ENCODE assay signal across 15 cellular contexts in the genomic region with DNA sequence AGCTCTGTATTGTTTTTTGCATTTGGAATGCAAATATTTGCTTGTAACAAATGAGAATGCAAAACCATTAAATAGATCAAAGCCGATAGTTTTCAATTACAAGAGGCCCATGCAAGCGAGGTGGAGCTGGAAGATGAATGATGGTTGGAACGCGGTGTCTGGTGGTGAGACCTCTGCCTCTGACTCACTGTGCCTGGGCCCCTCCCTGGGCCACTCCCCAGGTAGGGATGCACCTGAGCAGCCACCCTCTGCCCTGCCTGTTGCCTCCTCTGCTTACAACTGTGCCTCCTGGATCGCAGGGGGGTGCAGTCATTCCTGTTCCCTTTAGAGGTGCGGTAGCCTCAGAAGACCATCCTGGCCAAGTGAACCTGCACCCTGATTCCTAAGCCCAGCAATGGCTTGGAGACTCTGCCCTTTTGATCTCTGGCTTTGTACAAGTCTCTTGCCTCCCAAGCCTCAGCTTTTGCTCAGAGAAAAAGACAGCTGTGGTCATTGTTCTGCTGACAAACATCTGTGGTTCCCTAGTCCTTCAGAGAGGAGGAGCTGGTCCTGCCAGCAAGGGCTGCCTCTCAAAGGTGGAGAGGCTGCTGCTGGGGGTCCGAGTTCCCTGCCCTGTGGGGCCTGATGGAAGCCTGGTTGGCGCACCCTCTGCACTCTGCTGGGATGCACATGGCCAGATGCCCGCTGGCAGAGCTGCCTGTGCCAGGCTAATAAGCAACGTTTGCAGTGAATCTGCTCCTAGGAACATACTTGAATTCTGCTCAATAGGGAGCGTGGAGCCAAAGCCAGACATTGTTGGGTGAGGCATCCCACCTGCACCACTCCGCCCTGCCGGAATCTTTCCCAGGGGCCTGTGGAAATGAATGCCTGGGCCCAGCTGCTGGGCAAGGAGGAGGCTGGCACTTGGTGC.
DNase-seq lines count a peak whose midpoint lies in the region; ATAC-seq, FAIRE-seq and TF ChIP-seq lines count a peak whose summit lies in the region.
"Had no signal": no experiment of that assay in that cellular context is flagged by ENCODE, and none has a peak within 500 bp of the region (broad histone marks: within the 10 kb centered on the region; RNA-seq: fewer than 3 reads in every experiment).

No MANE protein-coding gene starts in this region.

- H3K9me3 ChIP-seq in SK-N-SH = no peaks in the 10 kb centered on the region
- no peaks in the 10 kb centered on the region for H3K9me3 ChIP-seq in pancreas
- no peaks in the 10 kb centered on the region for H3K9me3 ChIP-seq in psoas muscle
- H3K9me3 ChIP-seq: HAP-1 had no signal

- H3K9ac ChIP-seq in SK-N-SH = no peak overlapping the region

- H3K79me2 ChIP-seq in SK-N-SH (ENCODE audit: insufficient read depth) = no peaks in the 10 kb centered on the region

- H3K9me3 Mint-ChIP-seq in type B pancreatic cell = no peaks in the 10 kb centered on the region
- H3K9me3 Mint-ChIP-seq in nephron progenitor cell = no peaks in the 10 kb centered on the region

- no peaks in the 10 kb centered on the region for H4K20me1 ChIP-seq in SK-N-SH (ENCODE audit: insufficient read depth)

- ATAC-seq in SK-N-SH treated with all-trans-retinoic acid at 6 μM for 48 hours (no peak), pancreas (no peak), psoas muscle (no peak)

- peak overlapping the region; percentile 61 for H3K27ac Mint-ChIP-seq in type B pancreatic cell
- H3K27ac Mint-ChIP-seq in nephron progenitor cell = no peak overlapping the region

- H3K36me3 Mint-ChIP-seq in type B pancreatic cell (no peaks in the 10 kb centered on the region), nephron progenitor cell (ENCODE audit: low read depth) (no peaks in the 10 kb centered on the region)

- no peak for TF ChIP-seq EP300 in SK-N-SH (IDR thresholded peaks at IDR 0.05; ENCODE audit: borderline replicate concordance in 1 of 2, low read depth in 1 of 2, low read length in 1 of 2)

- H3K4me3 ChIP-seq in SK-N-SH (ENCODE audit: low read depth in 2 of 2, low read length in 1 of 2) (no peak overlapping the region), dorsolateral prefrontal cortex (peak overlapping the region in 1 of 59 donors; percentile 4), pancreas (no peak overlapping the region), psoas muscle (no peak overlapping the region)
- H3K4me3 ChIP-seq: HAP-1 had no signal

- no peak overlapping the region for H3K27ac ChIP-seq in SK-N-SH (ENCODE audit: low read depth in 2 of 2, low read length in 1 of 2)
- peak overlapping the region in 37 of 59 donors; percentile 5 to 71 (median 47) for H3K27ac ChIP-seq in dorsolateral prefrontal cortex
- H3K27ac ChIP-seq in pancreas = no peak overlapping the region
- H3K27ac ChIP-seq in psoas muscle = no peak overlapping the region
- H3K27ac ChIP-seq: C4-2B had no signal

- CTCF ChIA-PET in SK-N-SH (lab: Yijun Ruan, JAX) = interaction anchor here (0.7 to 5.5 kb wide), 2 partner anchors 16 to 17 kb away, joined by 3 to 41 read pairs; no protein-coding TSS in a partner anchor

- intact Hi-C loops in dorsolateral prefrontal cortex (cut with DNase I) (loop anchor here in 1 of 2 donors (2.0 kb wide), 1 partner anchor 15 kb away; no protein-coding TSS in a partner anchor), pancreas (cut with DNase I) (no loop called here), psoas muscle (cut with DNase I) (no loop called here)

- H3K27me3 Mint-ChIP-seq in type B pancreatic cell (peaks cover 43% of the 10 kb centered on the region), nephron progenitor cell (ENCODE audit: low read depth, poor library complexity) (peaks cover 27% of the 10 kb centered on the region)

- no peak for FAIRE-seq in pancreas (lab: Jason Lieb, UNC)
- FAIRE-seq: A204.1 had no signal

- H3K36me3 ChIP-seq in SK-N-SH (replicated peaks in 1 of 2; ENCODE audit: control insufficient read depth in 1 of 2, insufficient read depth in 2 of 2, low read length in 1 of 2) (no peaks in the 10 kb centered on the region), pancreas (no peaks in the 10 kb centered on the region), psoas muscle (ENCODE audit: insufficient read depth in 1 of 2, low read depth in 1 of 2) (no peaks in the 10 kb centered on the region)
- H3K36me3 ChIP-seq: HAP-1 had no signal

- peaks cover 0 to 4% of the 10 kb centered on the region in 2 experiments; a peak in 1 of 4 replicates for H3K4me1 ChIP-seq in SK-N-SH (ENCODE audit: control insufficient read depth in 1 of 2, insufficient read depth in 2 of 2, low read depth in 1 of 2, low read length in 1 of 2)
- no peaks in the 10 kb centered on the region for H3K4me1 ChIP-seq in pancreas
- H3K4me1 ChIP-seq in psoas muscle = no peaks in the 10 kb centered on the region
- H3K4me1 ChIP-seq: HAP-1 had no signal

- no peak for TF ChIP-seq RAD21 in SK-N-SH (IDR thresholded peaks at IDR 0.05; ENCODE audit: low read length)

- H3K4me1 Mint-ChIP-seq in type B pancreatic cell (ENCODE audit: unreplicated experiment) = no peaks in the 10 kb centered on the region
- no peaks in the 10 kb centered on the region for H3K4me1 Mint-ChIP-seq in nephron progenitor cell

- no peaks in the 10 kb centered on the region for H3K27me3 ChIP-seq in SK-N-SH (ENCODE audit: insufficient read depth)
- H3K27me3 ChIP-seq in dorsolateral prefrontal cortex = peaks cover 0 to 18% (median 0%) of the 10 kb centered on the region in 45 donors
- no peaks in the 10 kb centered on the region for H3K27me3 ChIP-seq in pancreas
- peaks cover 0 to 14% (median 0%) of the 10 kb centered on the region in 3 donors for H3K27me3 ChIP-seq in psoas muscle (ENCODE audit: insufficient read depth in 3 of 3, low read length in 2 of 3)

- H3K4me2 ChIP-seq in SK-N-SH = no peak overlapping the region

- TF ChIP-seq CTCF in SK-N-SH (IDR thresholded peaks at IDR 0.05) = no peak
- no peak for TF ChIP-seq CTCF in dorsolateral prefrontal cortex (IDR thresholded peaks at IDR 0.05 in 54 of 56, conservative IDR thresholded peaks at IDR 0.05 in 2 of 56; ENCODE audit: low read depth in 1 of 56, partially characterized antibody in 56 of 56)
- TF ChIP-seq CTCF in type B pancreatic cell (conservative IDR thresholded peaks at IDR 0.05) = no peak
- no peak for TF ChIP-seq CTCF in pancreas (IDR thresholded peaks at IDR 0.05)
- TF ChIP-seq CTCF in psoas muscle (IDR thresholded peaks at IDR 0.05) = no peak
- TF ChIP-seq CTCF in nephron progenitor cell (IDR thresholded peaks at IDR 0.05) = no peak

- H3K4me3 Mint-ChIP-seq in type B pancreatic cell (no peak overlapping the region), nephron progenitor cell (no peak overlapping the region)

- WGBS in SK-N-SH (ENCODE audit: low lambda C conversion rate) = 44% methylated on average over 5 of the region's 13 CpGs
- 71 to 80% methylated on average over 13 of the region's 13 CpGs for WGBS in pancreas, 2 donors
- WGBS in psoas muscle, 3 donors = 55 to 63% (median 58%) methylated on average over 13 of the region's 13 CpGs

- H2AFZ ChIP-seq in SK-N-SH (ENCODE audit: low read depth) = no peak overlapping the region

- DNase-seq in SK-N-SH (peak; percentile 43), dorsolateral prefrontal cortex (peak in 7 of 10 donors; percentile 21 to 68 (median 54)), midbrain (lab: John Stamatoyannopoulos, UW) (peak; percentile 13), type B pancreatic cell (ENCODE audit: extremely low spot score, unreplicated experiment) (no peak), pancreas (no peak), psoas muscle (no peak), nephron progenitor cell (no peak)
- DNase-seq: Kasumi-1, NCI-H1436 treated with DMSO at 0.1 percent for 48 hours, NCI-H2081 treated with DMSO at 0.1 percent for 48 hours, NCI-H748 treated with DMSO at 0.1 percent for 48 hours had no signal

- POLR2A ChIA-PET in SK-N-SH (lab: Yijun Ruan, JAX) = no interaction called here

- H3K9me2 ChIP-seq in SK-N-SH = no peaks in the 10 kb centered on the region

- H3F3A ChIP-seq in SK-N-SH (replicated peaks; ENCODE audit: insufficient read depth) = no peaks in the 10 kb centered on the region

TF ChIP-seq in SK-N-SH, 30 proteins besides CTCF, POLR2A, EP300 and RAD21 (continues in another document):
- TF ChIP-seq FOXM1 (IDR thresholded peaks at IDR 0.05; ENCODE audit: low read depth) (no peak), NRF1 (IDR thresholded peaks at IDR 0.05; ENCODE audit: low read depth, low read length) (no peak), EZH2phosphoT487 (IDR thresholded peaks at IDR 0.05; ENCODE audit: borderline replicate concordance, low read depth) (no peak), SIN3A (IDR thresholded peaks at IDR 0.05; ENCODE audit: borderline replicate concordance, low read depth, low read length) (no peak), GATA2 (CRISPR knock-in tag; IDR thresholded peaks at IDR 0.05) (no peak), TCF12 (IDR thresholded peaks at IDR 0.05) (no peak)

TF ChIP-seq in SK-N-SH treated with all-trans-retinoic acid at 6 μM for 48 hours, 23 proteins besides CTCF, POLR2A, EP300 and RAD21 (continues in another document):
- TF ChIP-seq ARNTL (CRISPR knock-in tag; IDR thresholded peaks at IDR 0.05; ENCODE audit: borderline replicate concordance, low read depth) (no peak), TOX (CRISPR knock-in tag; IDR thresholded peaks at IDR 0.05; ENCODE audit: borderline replicate concordance) (no peak), RARB (CRISPR knock-in tag; IDR thresholded peaks at IDR 0.05) (no peak), ZNF8 (CRISPR knock-in tag; IDR thresholded peaks at IDR 0.05) (no peak)
- TF ChIP-seq, protein P1, sequence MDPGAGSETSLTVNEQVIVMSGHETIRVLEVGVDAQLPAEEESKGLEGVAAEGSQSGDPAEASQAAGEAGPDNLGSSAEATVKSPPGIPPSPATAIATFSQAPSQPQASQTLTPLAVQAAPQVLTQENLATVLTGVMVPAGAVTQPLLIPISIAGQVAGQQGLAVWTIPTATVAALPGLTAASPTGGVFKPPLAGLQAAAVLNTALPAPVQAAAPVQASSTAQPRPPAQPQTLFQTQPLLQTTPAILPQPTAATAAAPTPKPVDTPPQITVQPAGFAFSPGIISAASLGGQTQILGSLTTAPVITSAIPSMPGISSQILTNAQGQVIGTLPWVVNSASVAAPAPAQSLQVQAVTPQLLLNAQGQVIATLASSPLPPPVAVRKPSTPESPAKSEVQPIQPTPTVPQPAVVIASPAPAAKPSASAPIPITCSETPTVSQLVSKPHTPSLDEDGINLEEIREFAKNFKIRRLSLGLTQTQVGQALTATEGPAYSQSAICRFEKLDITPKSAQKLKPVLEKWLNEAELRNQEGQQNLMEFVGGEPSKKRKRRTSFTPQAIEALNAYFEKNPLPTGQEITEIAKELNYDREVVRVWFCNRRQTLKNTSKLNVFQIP (CRISPR knock-in tag; IDR thresholded peaks at IDR 0.05; ENCODE audit: borderline replicate concordance, low read depth) = no peak

Comparison
In these comparisons a context has a peak if more than half of its experiments do, and no peak if none do; other contexts are left out.
1. DNase-seq: peak in SK-N-SH (single experiment), dorsolateral prefrontal cortex (7 of 10) and midbrain (single experiment); none in type B pancreatic cell (single experiment), pancreas (0 of 6), psoas muscle (0 of 2) and nephron progenitor cell (single experiment).
2. H3K27ac ChIP-seq: peak in dorsolateral prefrontal cortex (37 of 59); none in SK-N-SH (0 of 2), pancreas (0 of 4) and psoas muscle (single experiment).